ENCODE assay signal across 1 cellular context in genomic region chr12:46005823-46006222, GRCh38.
TF ChIP-seq lines count a peak whose summit lies in the region.

No MANE protein-coding gene starts in this region.

TF ChIP-seq in H1, 55 proteins besides CTCF, POLR2A, EP300 and RAD21:
- TF ChIP-seq ASH2L (IDR thresholded peaks at IDR 0.05; ENCODE audit: low read length) = no peak
- TF ChIP-seq RXRA (IDR thresholded peaks at IDR 0.05; ENCODE audit: insufficient read depth, low read depth, low read length) = no peak
- TF ChIP-seq, protein P1, sequence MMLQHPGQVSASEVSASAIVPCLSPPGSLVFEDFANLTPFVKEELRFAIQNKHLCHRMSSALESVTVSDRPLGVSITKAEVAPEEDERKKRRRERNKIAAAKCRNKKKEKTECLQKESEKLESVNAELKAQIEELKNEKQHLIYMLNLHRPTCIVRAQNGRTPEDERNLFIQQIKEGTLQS (IDR thresholded peaks at IDR 0.05; ENCODE audit: insufficient read depth, low read depth, low read length) = no peak
- TF ChIP-seq ZNF274 (IDR thresholded peaks at IDR 0.05; ENCODE audit: borderline replicate concordance, extremely low read depth, low read length) = no peak
- TF ChIP-seq, protein P2, sequence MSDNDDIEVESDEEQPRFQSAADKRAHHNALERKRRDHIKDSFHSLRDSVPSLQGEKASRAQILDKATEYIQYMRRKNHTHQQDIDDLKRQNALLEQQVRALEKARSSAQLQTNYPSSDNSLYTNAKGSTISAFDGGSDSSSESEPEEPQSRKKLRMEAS (IDR thresholded peaks at IDR 0.05) = 0 out of 2 replicates have a peak, but pooled peaks have one; percentile 12
- 0 out of 2 replicates have a peak, but pooled peaks have one; percentile 15 for TF ChIP-seq SP1 (IDR thresholded peaks at IDR 0.05; ENCODE audit: low read depth, low read length)
- TF ChIP-seq SRF (IDR thresholded peaks at IDR 0.05; ENCODE audit: low read depth, low read length) = no peak
- TF ChIP-seq GTF2F1 (IDR thresholded peaks at IDR 0.05; ENCODE audit: borderline replicate concordance, low read depth, low read length) = no peak
- TF ChIP-seq TAF1 (IDR thresholded peaks at IDR 0.05; ENCODE audit: low read depth, low read length) = no peak
- TF ChIP-seq NANOG (IDR thresholded peaks at IDR 0.05; ENCODE audit: insufficient read depth, low read depth, low read length, poor library complexity, severe bottlenecking) = no peak
TF ChIP-seq in H1: peak in this region for 2.
